ENCODE assay signal across 14 cellular contexts in the genomic region with DNA sequence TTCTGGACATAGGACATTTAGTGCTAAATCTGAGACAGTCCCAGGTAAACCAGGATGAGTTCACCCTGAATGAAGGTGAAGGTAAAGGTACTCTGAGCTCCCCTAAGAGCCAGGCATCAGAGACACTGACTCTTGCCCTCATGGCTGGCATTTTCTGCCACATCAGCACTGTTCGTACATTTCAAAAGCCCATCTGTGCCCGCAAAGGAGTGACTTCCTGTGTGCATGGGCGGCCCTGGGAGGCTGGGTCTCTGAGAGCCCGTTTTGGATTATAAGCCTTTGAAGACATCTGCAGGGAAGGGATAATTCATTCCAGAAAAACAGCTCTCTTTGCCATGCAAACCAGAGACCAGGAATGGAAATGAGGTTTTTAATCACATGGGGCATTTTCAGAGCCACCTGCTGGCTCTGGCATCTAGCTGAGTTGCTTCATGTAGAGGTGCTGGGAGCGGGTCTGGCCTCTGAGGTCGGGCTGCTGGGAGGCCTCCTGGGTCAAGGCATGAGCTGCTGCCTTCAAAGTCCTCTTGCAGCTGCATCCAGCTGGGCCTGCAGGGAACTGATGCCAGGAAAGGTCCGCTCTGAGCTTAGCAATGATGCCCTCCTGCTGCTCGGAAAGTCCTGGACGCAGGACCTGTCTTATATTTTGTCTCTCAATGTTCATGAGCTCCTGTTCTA.
"Had no signal": no experiment of that assay in that cellular context is flagged by ENCODE, and none has a peak within 500 bp of the region (broad histone marks: within the 10 kb centered on the region; RNA-seq: fewer than 3 reads in every experiment).

No MANE protein-coding gene starts in this region.

- FAIRE-seq: bronchial epithelial cell had no signal

- H3K36me3 ChIP-seq: ascending aorta, esophagus squamous epithelium, tibial artery, vagina had no signal

- H3K4me1 ChIP-seq: ascending aorta, esophagus squamous epithelium, tibial artery, vagina had no signal

- DNase-seq: activated CD4-positive, alpha-beta T cell treated with anti-CD3 and anti-CD28 coated beads for 36 hours; activated CD8-positive, alpha-beta memory T cell treated with anti-CD3 and anti-CD28 coated beads, Interleukin-2, amount 50 U/mL, for 48 hours; activated CD8-positive, alpha-beta T cell treated with anti-CD3 and anti-CD28 coated beads, Interleukin-2, amount 10 ng/mL, durations not matched to agents 7 days and 5 days; activated naive CD4-positive, alpha-beta T cell; activated naive CD8-positive, alpha-beta T cell treated with anti-CD3 and anti-CD28 coated beads, Interleukin-2, amount 50 U/mL, for 24 hours; esophagus squamous epithelium; foreskin fibroblast; T-helper 9 cell; tibial artery had no signal

- H3K27ac ChIP-seq: ascending aorta, esophagus squamous epithelium, tibial artery, vagina had no signal

- H3K4me3 ChIP-seq: ascending aorta, esophagus squamous epithelium, tibial artery, vagina had no signal

- ATAC-seq: activated CD4-positive, alpha-beta T cell treated with anti-CD3 and anti-CD28 coated beads for 36 hours; activated CD8-positive, alpha-beta T cell treated with anti-CD3 and anti-CD28 coated beads, Interleukin-2, amount 10 ng/mL, durations not matched to agents 7 days and 5 days; activated naive CD8-positive, alpha-beta T cell treated with anti-CD3 and anti-CD28 coated beads, Interleukin-2, amount 50 U/mL, for 24 hours; left lobe of liver; natural killer cell treated with Interleukin-12 subunit alpha and Interleukin-12 subunit beta and Interleukin-15 and Interleukin-18, amount 100 ng/mL, for 72 hours had no signal

- H3K9me3 ChIP-seq: ascending aorta, tibial artery, vagina had no signal

- H3K27me3 ChIP-seq: ascending aorta, tibial artery, vagina had no signal
